ENCODE assay signal across 17 cellular contexts in genomic region chr6:84252140-84252539, GRCh38. TPM values are rescaled to one million over a fixed set of nuclear protein-coding genes. Genes with fewer than 3 reads are reported as not detected.
DNase-seq lines count a peak whose midpoint lies in the region; ATAC-seq, FAIRE-seq and TF ChIP-seq lines count a peak whose summit lies in the region.
"Had no signal": no experiment of that assay in that cellular context is flagged by ENCODE, and none has a peak within 500 bp of the region (broad histone marks: within the 10 kb centered on the region; RNA-seq: fewer than 3 reads in every experiment).

No MANE protein-coding gene starts in this region.

- no peak overlapping the region for H3K27ac Mint-ChIP-seq in activated CD4-positive, alpha-beta T cell treated with anti-CD3 and anti-CD28 coated beads, Interleukin-2, amount 10 ng/mL, durations not matched to agents 24 days and 14 days
- H3K27ac Mint-ChIP-seq: CD4-positive, CD25-positive, alpha-beta regulatory T cell had no signal

- H3K27me3 ChIP-seq in GM23248 (replicated peaks; ENCODE audit: insufficient read depth), result no peaks in the 10 kb centered on the region
- no peaks in the 10 kb centered on the region for H3K27me3 ChIP-seq in K562 (ENCODE audit: control insufficient read depth in 2 of 2, insufficient read depth in 2 of 2, low read length in 2 of 2)
- H3K27me3 ChIP-seq: BLaER1 had no signal

- H3K79me2 ChIP-seq in GM23248 (ENCODE audit: insufficient read depth) (no peaks in the 10 kb centered on the region), K562 (ENCODE audit: control insufficient read depth, insufficient read depth, low read length) (no peaks in the 10 kb centered on the region)

- H3K27ac ChIP-seq in GM23248, result no peak overlapping the region
- no peak overlapping the region for H3K27ac ChIP-seq in K562 (ENCODE audit: extremely low read depth, low read depth, low read length)
- H3K27ac ChIP-seq: A549, BLaER1 had no signal

- POLR2A ChIA-PET in K562 (lab: Yijun Ruan, JAX), result interaction anchor here (0.7 to 0.9 kb wide), 2 partner anchors 12 to 1524 kb away, joined by 3 read pairs; no protein-coding TSS in a partner anchor

- no TSS peak for BruUV-seq in K562 (replicated peaks; lab: Mats Ljungman, UMichigan)

- H3K9me1 ChIP-seq in K562 (ENCODE audit: control insufficient read depth, insufficient read depth, low read length), result no peaks in the 10 kb centered on the region

- no peaks in the 10 kb centered on the region for H4K20me1 ChIP-seq in GM23248 (ENCODE audit: insufficient read depth)
- no peaks in the 10 kb centered on the region for H4K20me1 ChIP-seq in K562 (replicated peaks; ENCODE audit: control insufficient read depth, insufficient read depth, low read length)
- H4K20me1 ChIP-seq: BLaER1 had no signal

- H3K9me2 ChIP-seq in GM23248 (ENCODE audit: insufficient read depth), result no peaks in the 10 kb centered on the region

- CTCF ChIA-PET in K562 (lab: Yijun Ruan, JAX; ENCODE audit: low intra/inter-chr PET ratio), result no interaction called here

- no peak for FAIRE-seq in K562 (lab: Jason Lieb, UNC)
- FAIRE-seq: A549, H54 had no signal

- H3F3A ChIP-seq in GM23248 (ENCODE audit: insufficient read depth), result no peaks in the 10 kb centered on the region

- no peak for TF ChIP-seq RAD21 in K562 (CRISPR knock-in tag; conservative IDR thresholded peaks at IDR 0.05 in 1 of 2, IDR thresholded peaks at IDR 0.05 in 1 of 2)

- ATAC-seq in K562, result no peak
- no peak for ATAC-seq in HG03469 (IDR thresholded peaks at IDR 0.05; ENCODE audit: unreplicated experiment)
- ATAC-seq in GM21381 (IDR thresholded peaks at IDR 0.05; ENCODE audit: unreplicated experiment), result no peak
- ATAC-seq: A549, HCT116 had no signal

- no peak for TF ChIP-seq POLR2A in K562 (conservative IDR thresholded peaks at IDR 0.05)

- DNase-seq in GM23248 (peak; percentile 9), K562 (ENCODE audit: extremely low read depth in 1 of 4, low spot score in 3 of 4) (no peak), fibroblast of pulmonary artery (ENCODE audit: low read depth) (peak; percentile 57), anterior cingulate cortex (lab: John Stamatoyannopoulos, UW) (no peak)
- DNase-seq in activated CD4-positive, alpha-beta T cell treated with anti-CD3 and anti-CD28 coated beads, Interleukin-2, amount 10 ng/mL, durations not matched to agents 24 days and 14 days, result no peak
- DNase-seq: AML-193; CD4-positive, CD25-positive, alpha-beta regulatory T cell; DMS53; GF-D8; IMR-90; KG1 had no signal

- intact Hi-C loops in K562 (cut with micrococcal nuclease), result loop anchor here (5.0 kb wide), 1 partner anchor 170 kb away; no protein-coding TSS in a partner anchor
- intact Hi-C loops in activated CD4-positive, alpha-beta T cell treated with anti-CD3 and anti-CD28 coated beads, Interleukin-2, amount 10 ng/mL, durations not matched to agents 24 days and 14 days (cut with micrococcal nuclease), result no loop called here

- TF ChIP-seq CTCF in K562 (IDR thresholded peaks at IDR 0.05 in 2 of 3, conservative IDR thresholded peaks at IDR 0.05 in 1 of 3; ENCODE audit: insufficient read depth in 2 of 3, low read depth in 1 of 3, low read length in 3 of 3) (no peak), fibroblast of pulmonary artery (IDR thresholded peaks at IDR 0.05; ENCODE audit: low read length, missing control alignments) (no peak)

- no peak for TF ChIP-seq EP300 in K562 (IDR thresholded peaks at IDR 0.05; ENCODE audit: low read length)

- 40 to 55% methylated on average over 1 of the region's 1 CpG for WGBS in GM23248 (ENCODE audit: low coverage in 1 of 2, low lambda C conversion rate in 2 of 2, missing lambda C conversion rate in 2 of 2), 2 experiments
- 58% methylated on average over 1 of the region's 1 CpG for WGBS in K562 (ENCODE audit: insufficient coverage, low coverage, missing lambda C conversion rate)

- no peak overlapping the region for H3K4me3 Mint-ChIP-seq in activated CD4-positive, alpha-beta T cell treated with anti-CD3 and anti-CD28 coated beads, Interleukin-2, amount 10 ng/mL, durations not matched to agents 24 days and 14 days
- H3K4me3 Mint-ChIP-seq: CD4-positive, CD25-positive, alpha-beta regulatory T cell had no signal

- in situ Hi-C loops in GM23248 (cut with MboI) (no loop called here), K562 (cut with MboI) (no loop called here)

- H3K4me2 ChIP-seq in GM23248 (ENCODE audit: unreplicated experiment) (no peak overlapping the region), K562 (ENCODE audit: insufficient read depth, low read length) (no peak overlapping the region)
- H3K4me2 ChIP-seq: A549, BLaER1 had no signal

- H3K4me1 Mint-ChIP-seq in activated CD4-positive, alpha-beta T cell treated with anti-CD3 and anti-CD28 coated beads, Interleukin-2, amount 10 ng/mL, durations not matched to agents 24 days and 14 days, result no peaks in the 10 kb centered on the region
- H3K4me1 Mint-ChIP-seq: CD4-positive, CD25-positive, alpha-beta regulatory T cell had no signal

- H3K36me3 Mint-ChIP-seq in activated CD4-positive, alpha-beta T cell treated with anti-CD3 and anti-CD28 coated beads, Interleukin-2, amount 10 ng/mL, durations not matched to agents 24 days and 14 days (ENCODE audit: low read depth), result no peaks in the 10 kb centered on the region
- H3K36me3 Mint-ChIP-seq: CD4-positive, CD25-positive, alpha-beta regulatory T cell had no signal

- no peaks in the 10 kb centered on the region for H3K4me1 ChIP-seq in GM23248 (ENCODE audit: insufficient read depth)
- no peaks in the 10 kb centered on the region for H3K4me1 ChIP-seq in K562 (replicated peaks in 1 of 2; ENCODE audit: control insufficient read depth in 2 of 2, insufficient read depth in 2 of 2, low read length in 2 of 2)
- H3K4me1 ChIP-seq: A549, BLaER1 had no signal

- H3K27me3 Mint-ChIP-seq in activated CD4-positive, alpha-beta T cell treated with anti-CD3 and anti-CD28 coated beads, Interleukin-2, amount 10 ng/mL, durations not matched to agents 24 days and 14 days, result peaks cover 2% of the 10 kb centered on the region

- H3K9ac ChIP-seq in GM23248 (no peak overlapping the region), K562 (ENCODE audit: insufficient read depth in 1 of 2, low read depth in 2 of 2, low read length in 2 of 2) (no peak overlapping the region)
- H3K9ac ChIP-seq: BLaER1 had no signal

- H3K36me3 ChIP-seq in GM23248 (ENCODE audit: low read depth) (no peaks in the 10 kb centered on the region), K562 (ENCODE audit: control insufficient read depth, insufficient read depth, low read length) (no peaks in the 10 kb centered on the region)
- H3K36me3 ChIP-seq: BLaER1 had no signal

- H3K9me3 ChIP-seq in GM23248 (ENCODE audit: low read depth) (no peaks in the 10 kb centered on the region), K562 (replicated peaks; ENCODE audit: control insufficient read depth, insufficient read depth, low read depth, low read length) (no peaks in the 10 kb centered on the region)
- H3K9me3 ChIP-seq: A549, BLaER1 had no signal

- H3K9me3 Mint-ChIP-seq in activated CD4-positive, alpha-beta T cell treated with anti-CD3 and anti-CD28 coated beads, Interleukin-2, amount 10 ng/mL, durations not matched to agents 24 days and 14 days, result no peaks in the 10 kb centered on the region
- H3K9me3 Mint-ChIP-seq: CD4-positive, CD25-positive, alpha-beta regulatory T cell had no signal

- H2AFZ ChIP-seq in GM23248 (no peak overlapping the region), K562 (ENCODE audit: low read depth, low read length) (no peak overlapping the region)

- no peak overlapping the region for H3K4me3 ChIP-seq in GM23248
- H3K4me3 ChIP-seq in K562, result no peak overlapping the region
- H3K4me3 ChIP-seq in fibroblast of pulmonary artery (replicated peaks; ENCODE audit: low read depth, low read length), result no peak overlapping the region
- H3K4me3 ChIP-seq: A549, BLaER1 had no signal

TF ChIP-seq in K562, 482 proteins besides CTCF, POLR2A, EP300 and RAD21 (continues in another document):
- TF ChIP-seq OTX1 (CRISPR knock-in tag; IDR thresholded peaks at IDR 0.05) (no peak), BRD4 (IDR thresholded peaks at IDR 0.05) (no peak)
- TF ChIP-seq, protein P1, sequence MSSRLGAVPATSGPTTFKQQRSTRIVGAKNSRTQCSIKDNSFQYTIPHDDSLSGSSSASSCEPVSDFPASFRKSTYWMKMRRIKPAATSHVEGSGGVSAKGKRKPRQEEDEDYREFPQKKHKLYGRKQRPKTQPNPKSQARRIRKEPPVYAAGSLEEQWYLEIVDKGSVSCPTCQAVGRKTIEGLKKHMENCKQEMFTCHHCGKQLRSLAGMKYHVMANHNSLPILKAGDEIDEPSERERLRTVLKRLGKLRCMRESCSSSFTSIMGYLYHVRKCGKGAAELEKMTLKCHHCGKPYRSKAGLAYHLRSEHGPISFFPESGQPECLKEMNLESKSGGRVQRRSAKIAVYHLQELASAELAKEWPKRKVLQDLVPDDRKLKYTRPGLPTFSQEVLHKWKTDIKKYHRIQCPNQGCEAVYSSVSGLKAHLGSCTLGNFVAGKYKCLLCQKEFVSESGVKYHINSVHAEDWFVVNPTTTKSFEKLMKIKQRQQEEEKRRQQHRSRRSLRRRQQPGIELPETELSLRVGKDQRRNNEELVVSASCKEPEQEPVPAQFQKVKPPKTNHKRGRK (tag; IDR thresholded peaks at IDR 0.05), result no peak

RNA-seq across cellular contexts. Expression of gene CEP162, which starts 24.7 kb away (rescaled TPM):
- total RNA-seq in GM23248 (2014; rRNA removed; shearing (Covaris generic)), result 2.4 and 3.0 TPM in 2 replicates
- 2.9 and 3.3 TPM in 2 replicates for polyA plus RNA-seq in GM23248 (2016; fragmentation: Nextera tagmentation; extraction: Ambion mirVana)
- total RNA-seq in K562 (2011; cell fraction: chromatin; rRNA removed; ENCODE audit: low replicate concordance), result 3.3 and 28.6 TPM in 2 replicates
- 1.0 and 1.8 TPM in 2 replicates for total RNA-seq in K562 (2011; cell fraction: nucleolus; rRNA removed)
- 3.1 and 4.3 TPM in 2 replicates for total RNA-seq in K562 (2011; cell fraction: nucleoplasm; rRNA removed)
- total RNA-seq in K562 (2014; rRNA removed), result 3.6 and 6.7 TPM in 2 replicates
- 8.6 and 9.0 TPM in 2 replicates for total RNA-seq in K562 (2014; rRNA removed; fragmentation: Illumina TruSeq; extraction: Trizol)
- total RNA-seq in K562 (2015; rRNA removed; fragmentation: Illumina TruSeq; extraction: Trizol), result 8.0 and 8.4 TPM in 2 replicates
- 5.0 and 6.4 TPM in 2 replicates for total RNA-seq in K562 (2021)
- 4.0 and 6.7 TPM in 2 replicates for polyA plus RNA-seq in K562 (2011; rRNA removed)
- polyA plus RNA-seq in K562 (2011; cell fraction: cytosol; rRNA removed), result 0.28 and 0.94 TPM in 2 replicates
- 2.7 and 3.3 TPM in 2 replicates for polyA plus RNA-seq in K562 (2011; cell fraction: nucleus; rRNA removed)
- polyA plus RNA-seq in K562 (2012), result 3.7 and 4.1 TPM in 2 replicates
- 5.5 and 7.0 TPM in 2 replicates for polyA plus RNA-seq in K562 (2014; fragmentation: Illumina TruSeq; extraction: Trizol)
- polyA plus RNA-seq in K562 (2014; fragmentation: Nextera tagmentation; extraction: Ambion mirVana), result 1 to 10 TPM; 3.9 to 4.3 TPM
- 3.7 and 6.4 TPM in 2 replicates for polyA plus RNA-seq in K562 (2014; rRNA removed)
- polyA minus RNA-seq in K562 (2011; rRNA and poly(A)+ RNA removed), result 13.8 and 15.1 TPM in 2 replicates
- 1.5 and 4.7 TPM in 2 replicates for polyA minus RNA-seq in K562 (2011; cell fraction: cytosol; rRNA and poly(A)+ RNA removed)
- 8.3 and 11.3 TPM in 2 replicates for polyA minus RNA-seq in K562 (2011; cell fraction: nucleus; rRNA and poly(A)+ RNA removed)
- 3.5 and 4.0 TPM in 2 replicates for total RNA-seq in activated CD4-positive, alpha-beta T cell treated with anti-CD3 and anti-CD28 coated beads, Interleukin-2, amount 10 ng/mL, durations not matched to agents 24 days and 14 days

Comparison
In these comparisons a context has a peak if more than half of its experiments do, and no peak if none do; other contexts are left out.
1. DNase-seq: peak in GM23248 (single experiment) and fibroblast of pulmonary artery (single experiment); none in K562 (0 of 4), anterior cingulate cortex (0 of 58) and activated CD4-positive, alpha-beta T cell treated with anti-CD3 and anti-CD28 coated beads, Interleukin-2, amount 10 ng/mL, durations not matched to agents 24 days and 14 days (single experiment).